In genomic region chr3:27216955-27217552, GRCh38 we compare ENCODE assay signal across 16 cellular contexts.
DNase-seq lines count a peak whose midpoint lies in the region; ATAC-seq and TF ChIP-seq lines count a peak whose summit lies in the region.
"Had no signal": no experiment of that assay in that cellular context is flagged by ENCODE, and none has a peak within 500 bp of the region (broad histone marks: within the 10 kb centered on the region; RNA-seq: fewer than 3 reads in every experiment).

No MANE protein-coding gene starts in this region.

- no peaks in the 10 kb centered on the region for H3K9me3 Mint-ChIP-seq in CD8-positive, alpha-beta T cell

- in situ Hi-C loops in brain microvascular endothelial cell (cut with HindIII; ENCODE audit: low pct_ligation_motif_present, low sequenced_read_pairs) = no loop called here

- H3K4me1 ChIP-seq in CD8-positive, alpha-beta T cell (ENCODE audit: insufficient read depth, low read length) = no peaks in the 10 kb centered on the region

- no peaks in the 10 kb centered on the region for H3K27me3 ChIP-seq in brain microvascular endothelial cell (replicated peaks)
- no peaks in the 10 kb centered on the region for H3K27me3 ChIP-seq in CD8-positive, alpha-beta T cell (ENCODE audit: insufficient read depth, low read length)
- H3K27me3 ChIP-seq: ovary had no signal

- H3K27me3 Mint-ChIP-seq in CD8-positive, alpha-beta T cell (ENCODE audit: low read depth) = peaks cover 4% of the 10 kb centered on the region

- no peak overlapping the region for H3K4me3 ChIP-seq in brain microvascular endothelial cell (ENCODE audit: low read depth, low read length)
- H3K4me3 ChIP-seq in CD8-positive, alpha-beta T cell (ENCODE audit: low read depth, low read length) = no peak overlapping the region
- H3K4me3 ChIP-seq: ovary had no signal

- intact Hi-C loops in CD8-positive, alpha-beta T cell (cut with DNase I, micrococcal nuclease) = no loop called here

- ATAC-seq in CD8-positive, alpha-beta T cell = no peak

- DNase-seq in AG08395 (ENCODE audit: low spot score) = peak; percentile 41
- peak; percentile 81 for DNase-seq in HT1080 (ENCODE audit: low read depth)
- peak; percentile 63 for DNase-seq in brain microvascular endothelial cell
- peak; percentile 78 for DNase-seq in iris pigment epithelial cell (ENCODE audit: low read depth)
- no peak for DNase-seq in erythroblast (lab: John Stamatoyannopoulos, UW)
- DNase-seq in central memory CD4-positive, alpha-beta T cell = no peak
- DNase-seq in NCI-H524 treated with DMSO at 0.1 percent for 48 hours (lab: John Stamatoyannopoulos, UW) = no peak
- DNase-seq in CD8-positive, alpha-beta T cell = no peak
- DNase-seq: activated naive CD4-positive, alpha-beta T cell treated with Interleukin-2 at 50 U/mL for 16 hours; AML-193; cerebellar nuclear complex; midbrain; MV-4-11; NK-92 treated with Interleukin-12 subunit alpha and Interleukin-12 subunit beta, amount 100 ng/mL, for 24 hours; ovary had no signal

- no peaks in the 10 kb centered on the region for H3K9me3 ChIP-seq in CD8-positive, alpha-beta T cell (ENCODE audit: low read length)
- H3K9me3 ChIP-seq: ovary had no signal

- peak overlapping the region; percentile 53 for H3K27ac ChIP-seq in brain microvascular endothelial cell
- no peak overlapping the region for H3K27ac ChIP-seq in CD8-positive, alpha-beta T cell (ENCODE audit: low read depth, low read length)
- H3K27ac ChIP-seq: ovary, VCaP had no signal

- CTCF ChIA-PET in CD8-positive, alpha-beta T cell (lab: Charles Lee) = no interaction called here

- no peaks in the 10 kb centered on the region for H3K36me3 ChIP-seq in brain microvascular endothelial cell (replicated peaks)
- no peaks in the 10 kb centered on the region for H3K36me3 ChIP-seq in CD8-positive, alpha-beta T cell (ENCODE audit: insufficient read depth, low read length)
- H3K36me3 ChIP-seq: ovary had no signal

- no peak overlapping the region for H3K4me3 Mint-ChIP-seq in CD8-positive, alpha-beta T cell

- POLR2A ChIA-PET in CD8-positive, alpha-beta T cell (lab: Charles Lee) = no interaction called here

- no peak for TF ChIP-seq POLR2A in erythroblast (IDR thresholded peaks at IDR 0.05; ENCODE audit: low read length)

- H3K4me1 Mint-ChIP-seq in CD8-positive, alpha-beta T cell (ENCODE audit: low read depth) = no peaks in the 10 kb centered on the region

- no peak overlapping the region for H3K27ac Mint-ChIP-seq in CD8-positive, alpha-beta T cell

- no peak for TF ChIP-seq CTCF in brain microvascular endothelial cell (IDR thresholded peaks at IDR 0.05; ENCODE audit: low read depth, low read length, missing control alignments)
- no peak for TF ChIP-seq CTCF in CD8-positive, alpha-beta T cell (IDR thresholded peaks at IDR 0.05)

- no peaks in the 10 kb centered on the region for H3K36me3 Mint-ChIP-seq in CD8-positive, alpha-beta T cell

Comparison
In these comparisons a context has a peak if more than half of its experiments do, and no peak if none do; other contexts are left out.
1. DNase-seq: peak in AG08395 (single experiment), HT1080 (single experiment), brain microvascular endothelial cell (single experiment) and iris pigment epithelial cell (single experiment); none in erythroblast (0 of 2), central memory CD4-positive, alpha-beta T cell (single experiment), NCI-H524 treated with DMSO at 0.1 percent for 48 hours (single experiment) and CD8-positive, alpha-beta T cell (0 of 7).